Comparison of ENCODE assay signal across 8 cellular contexts in genomic region chr7:134996097-134996550, GRCh38. TPM values are rescaled to one million over a fixed set of nuclear protein-coding genes. Genes with fewer than 3 reads are reported as not detected.
DNase-seq lines count a peak whose midpoint lies in the region; ATAC-seq, FAIRE-seq and TF ChIP-seq lines count a peak whose summit lies in the region.

No MANE protein-coding gene starts in this region.

- no peaks in the 10 kb centered on the region for H3K9me2 ChIP-seq in PC-3 (replicated peaks; ENCODE audit: low read length)

- no peak for TF ChIP-seq POLR2A in GM12892 (IDR thresholded peaks at IDR 0.05; ENCODE audit: low read depth, low read length)

- H3K9me3 ChIP-seq in kidney (ENCODE audit: control insufficient read depth in 1 of 2, low read length in 2 of 2), result no peaks in the 10 kb centered on the region
- no peaks in the 10 kb centered on the region for H3K9me3 ChIP-seq in PC-3 (ENCODE audit: low read length)

- TF ChIP-seq CTCF in foreskin fibroblast (IDR thresholded peaks at IDR 0.05; ENCODE audit: low read depth, low read length), result no peak
- no peak for TF ChIP-seq CTCF in kidney (IDR thresholded peaks at IDR 0.05; ENCODE audit: borderline replicate concordance, extremely low read depth, insufficient read depth)
- no peak for TF ChIP-seq CTCF in PC-3 (conservative IDR thresholded peaks at IDR 0.05; ENCODE audit: low read depth, low read length)

- H3K79me2 ChIP-seq in PC-3 (ENCODE audit: low read length), result no peaks in the 10 kb centered on the region

- H3K4me2 ChIP-seq in PC-3 (ENCODE audit: low read length), result no peak overlapping the region

- peaks cover 14 to 50% of the 10 kb centered on the region in 2 donors for H3K4me1 ChIP-seq in kidney (ENCODE audit: control insufficient read depth in 1 of 2, insufficient read depth in 1 of 2, low read depth in 1 of 2, low read length in 2 of 2)
- H3K4me1 ChIP-seq in PC-3 (ENCODE audit: insufficient read depth, low read length), result peaks cover 8% of the 10 kb centered on the region; the same call in 1 of the 2 replicates

- H3K36me3 ChIP-seq in kidney (ENCODE audit: control insufficient read depth in 1 of 2, insufficient read depth in 2 of 2, low read length in 2 of 2) (peaks cover 4 to 5% of the 10 kb centered on the region in 2 donors), PC-3 (ENCODE audit: low read depth, low read length) (no peaks in the 10 kb centered on the region)

- DNase-seq in GM12892 (ENCODE audit: insufficient read length) (no peak), left kidney (ENCODE audit: low read depth, low spot score) (peak; percentile 75), H4 (ENCODE audit: low spot score) (no peak), foreskin fibroblast (no peak), kidney (no peak), PC-3 (no peak)

- H3F3A ChIP-seq in PC-3 (ENCODE audit: low read length, unreplicated experiment), result no peaks in the 10 kb centered on the region

- no peak overlapping the region for H2AFZ ChIP-seq in PC-3 (ENCODE audit: low read length)

- intact Hi-C loops in kidney (cut with DNase I), result no loop called here
- intact Hi-C loops in PC-3 (cut with micrococcal nuclease), result no loop called here

- H3K27me3 ChIP-seq in PC-3 (ENCODE audit: low read length), result no peaks in the 10 kb centered on the region

- POLR2A ChIA-PET in PC-3 (lab: Charles Lee; ENCODE audit: unreplicated experiment), result no interaction called here

- H3K27ac ChIP-seq in kidney (ENCODE audit: low read depth in 2 of 2, low read length in 2 of 2) (no peak overlapping the region), PC-3 (ENCODE audit: low read length) (no peak overlapping the region)

- peak; percentile 37 for ATAC-seq in GM21360 (IDR thresholded peaks at IDR 0.05; ENCODE audit: unreplicated experiment)
- ATAC-seq in HG03439 (IDR thresholded peaks at IDR 0.05; ENCODE audit: unreplicated experiment), result peak; percentile 46
- ATAC-seq in PC-3, result no peak

- peak; percentile 51 for FAIRE-seq in GM12892 (lab: Jason Lieb, UNC)
- no peak for FAIRE-seq in kidney (lab: Jason Lieb, UNC)

- H3K4me3 ChIP-seq in foreskin fibroblast (ENCODE audit: low read depth in 1 of 2, low read length in 2 of 2) (no peak overlapping the region), kidney (ENCODE audit: low read length in 2 of 2) (no peak overlapping the region), PC-3 (ENCODE audit: low read length) (no peak overlapping the region)

- no peaks in the 10 kb centered on the region for H4K20me1 ChIP-seq in PC-3 (ENCODE audit: low read length)

- H3K9ac ChIP-seq in kidney (ENCODE audit: low read length in 2 of 2) (no peak overlapping the region), PC-3 (ENCODE audit: low read length) (no peak overlapping the region)

- CTCF ChIA-PET in PC-3 (lab: Charles Lee), result no interaction called here

- BruUV-seq in PC-3 (replicated peaks; lab: Mats Ljungman, UMichigan), result no TSS peak

RNA-seq across cellular contexts. Expression of gene AGBL3, which starts 9.8 kb away (rescaled TPM):
- 4.3 TPM for polyA plus RNA-seq in GM12892 (2012; ENCODE audit: missing spikeins)
- total RNA-seq in H4 (2014; rRNA removed; shearing (Covaris generic)), result 1.2 TPM in 1 of 2 replicates, not detected in the other
- total RNA-seq in kidney, result 7.6 TPM
- 2.1 TPM for polyA plus RNA-seq in kidney (ENCODE audit: insufficient read depth, low read depth, low replicate concordance)
- total RNA-seq in PC-3 (2014; rRNA removed), result 1.9 and 2.5 TPM in 2 replicates
